In the genomic region with DNA sequence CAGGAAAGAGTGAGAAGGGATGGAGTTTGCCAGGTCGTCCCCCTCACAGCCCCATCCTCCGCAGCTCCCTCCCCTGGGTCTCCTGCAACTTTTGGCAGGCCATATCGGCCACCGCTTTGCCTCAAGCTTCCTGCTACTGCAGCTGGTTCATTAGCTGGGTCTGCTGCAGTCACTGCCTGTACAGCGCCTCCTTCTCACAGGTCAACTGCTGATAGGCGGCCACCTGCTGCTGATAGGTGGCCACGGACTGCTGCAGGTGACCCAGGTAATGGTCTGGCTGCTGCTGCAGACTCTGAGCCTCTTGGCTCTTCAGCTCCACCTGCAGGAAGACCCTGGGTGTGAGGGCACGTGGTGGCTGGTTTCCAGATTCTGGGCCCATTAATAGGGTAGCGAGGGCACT, we compare ENCODE assay signal across 3 cellular contexts. TPM values are rescaled to one million over a fixed set of nuclear protein-coding genes. Genes with fewer than 3 reads are reported as not detected.
"Had no signal": no experiment of that assay in that cellular context is flagged by ENCODE, and none has a peak within 500 bp of the region (broad histone marks: within the 10 kb centered on the region; RNA-seq: fewer than 3 reads in every experiment).

No MANE protein-coding gene starts in this region.

RNA-seq across cellular contexts. Expression of gene GOLGA8M, which starts 8.3 kb away (rescaled TPM):
- total RNA-seq: foreskin keratinocyte, mammary epithelial cell had no signal
- polyA plus RNA-seq: foreskin keratinocyte, smooth muscle cell had no signal
